Comparison of ENCODE assay signal across 9 cellular contexts in genomic region chrX:71509289-71509688, GRCh38.
"Had no signal": no experiment of that assay in that cellular context is flagged by ENCODE, and none has a peak within 500 bp of the region (broad histone marks: within the 10 kb centered on the region; RNA-seq: fewer than 3 reads in every experiment).

No MANE protein-coding gene starts in this region.

- DNase-seq: GM23248, GOT3, H7, HFFc6, KBM-7 had no signal

- H3K27ac ChIP-seq: GM23248, KMS-11 had no signal

- H3K4me1 ChIP-seq: HAP-1 had no signal

- FAIRE-seq: HTR-8/SVneo had no signal

- ATAC-seq: HCT116 had no signal

- H2AFZ ChIP-seq: GM23248 had no signal

- H3K36me3 ChIP-seq: HAP-1 had no signal

- H3K9me3 ChIP-seq: HAP-1 had no signal

- H3K4me3 ChIP-seq: GM23248, HAP-1 had no signal

- H3K9ac ChIP-seq: GM23248, KMS-11 had no signal

- H3K4me2 ChIP-seq: KMS-11 had no signal
